ENCODE assay signal across 27 cellular contexts in genomic region chrX:45449982-45450381, GRCh38.
DNase-seq lines count a peak whose midpoint lies in the region; ATAC-seq, FAIRE-seq and TF ChIP-seq lines count a peak whose summit lies in the region.
"Had no signal": no experiment of that assay in that cellular context is flagged by ENCODE, and none has a peak within 500 bp of the region (broad histone marks: within the 10 kb centered on the region; RNA-seq: fewer than 3 reads in every experiment).

No MANE protein-coding gene starts in this region.

- no peak overlapping the region for H2AFZ ChIP-seq in keratinocyte (ENCODE audit: control insufficient read depth, low read length)
- no peak overlapping the region for H2AFZ ChIP-seq in MM.1S (ENCODE audit: low read length)
- H2AFZ ChIP-seq: neural progenitor cell had no signal

- H3K9ac ChIP-seq in keratinocyte (ENCODE audit: control insufficient read depth, extremely low read depth, insufficient read depth, low read length) (no peak overlapping the region), MM.1S (ENCODE audit: low read length) (no peak overlapping the region)
- H3K9ac ChIP-seq: neural progenitor cell had no signal

- no peaks in the 10 kb centered on the region for H3K36me3 Mint-ChIP-seq in CD14-positive monocyte
- H3K36me3 Mint-ChIP-seq: neural progenitor cell had no signal

- peaks cover 30% of the 10 kb centered on the region for H3K4me1 ChIP-seq in keratinocyte (ENCODE audit: control insufficient read depth, extremely low read depth, insufficient read depth, low read length)
- H3K4me1 ChIP-seq in MM.1S (ENCODE audit: low read length) = no peaks in the 10 kb centered on the region
- H3K4me1 ChIP-seq: heart left ventricle, psoas muscle, upper lobe of left lung had no signal

- ATAC-seq in GM21526 (IDR thresholded peaks at IDR 0.05; ENCODE audit: low FRiP score, unreplicated experiment) = no peak
- ATAC-seq: activated CD8-positive, alpha-beta T cell treated with anti-CD3 and anti-CD28 coated beads, Interleukin-2, amount 10 ng/mL, durations not matched to agents 7 days and 5 days; activated T-cell treated with anti-CD3 and anti-CD28 coated beads, Interleukin-2, amount 50 U/mL, for 4 hours; effector memory CD8-positive, alpha-beta T cell; heart left ventricle; left ventricle myocardium superior; psoas muscle had no signal

- FAIRE-seq in keratinocyte (lab: Jason Lieb, UNC) = peak; percentile 60
- FAIRE-seq: colon had no signal

- H3K9me1 ChIP-seq in keratinocyte (ENCODE audit: control insufficient read depth, extremely low read depth, insufficient read depth, low read length) = no peaks in the 10 kb centered on the region

- dilution Hi-C loops in keratinocyte (cut with MboI; ENCODE audit: extremely low pct_ligation_motif_present, low sequenced_read_pairs) = no loop called here

- H3K27me3 ChIP-seq in keratinocyte (ENCODE audit: control insufficient read depth, extremely low read depth, insufficient read depth, low read length) = no peaks in the 10 kb centered on the region
- no peaks in the 10 kb centered on the region for H3K27me3 ChIP-seq in MM.1S (replicated peaks; ENCODE audit: insufficient read depth, low read length)
- H3K27me3 ChIP-seq: neural progenitor cell, upper lobe of left lung had no signal

- H3K4me3 ChIP-seq in keratinocyte (ENCODE audit: control insufficient read depth in 2 of 3, extremely low read depth in 1 of 3, insufficient read depth in 2 of 3, low read depth in 1 of 3, low read length in 3 of 3) (no peak overlapping the region), MM.1S (ENCODE audit: low read length) (no peak overlapping the region)
- H3K4me3 ChIP-seq: heart left ventricle, neural progenitor cell, psoas muscle, smooth muscle cell, upper lobe of left lung had no signal

- peaks cover 0 to 3% (median 0%) of the 10 kb centered on the region in 7 donors for H3K9me3 Mint-ChIP-seq in CD14-positive monocyte
- H3K9me3 Mint-ChIP-seq: activated naive CD4-positive, alpha-beta T cell treated with anti-CD3 and anti-CD28 coated beads for 36 hours; activated T-cell treated with anti-CD3 and anti-CD28 coated beads, Interleukin-2, amount 50 U/mL, for 4 hours; effector memory CD8-positive, alpha-beta T cell; stimulated activated naive CD8-positive, alpha-beta T cell treated with anti-CD3 and anti-CD28 coated beads, Interleukin-15, Interleukin-2, amounts not matched to agents 100 ng/mL and 50 ng/mL, for 24 hours had no signal

- H4K20me1 ChIP-seq in keratinocyte (ENCODE audit: control insufficient read depth, extremely low read depth, insufficient read depth, low read length) (no peaks in the 10 kb centered on the region), MM.1S (ENCODE audit: insufficient read depth, low read length) (no peaks in the 10 kb centered on the region)

- intact Hi-C loops in CD14-positive monocyte (cut with micrococcal nuclease) = no loop called here

- peaks cover 17% of the 10 kb centered on the region for H3K4me1 Mint-ChIP-seq in CD14-positive monocyte

- H3K4me3 Mint-ChIP-seq in CD14-positive monocyte = no peak overlapping the region
- H3K4me3 Mint-ChIP-seq: activated CD8-positive, alpha-beta T cell treated with anti-CD3 and anti-CD28 coated beads, Interleukin-2, amount 10 ng/mL, durations not matched to agents 7 days and 5 days; activated naive CD4-positive, alpha-beta T cell treated with anti-CD3 and anti-CD28 coated beads for 36 hours; activated T-cell treated with anti-CD3 and anti-CD28 coated beads, Interleukin-2, amount 50 U/mL, for 4 hours; effector memory CD8-positive, alpha-beta T cell; neural progenitor cell; stimulated activated naive CD8-positive, alpha-beta T cell treated with anti-CD3 and anti-CD28 coated beads, Interleukin-15, Interleukin-2, amounts not matched to agents 100 ng/mL and 50 ng/mL, for 24 hours had no signal

- no peak overlapping the region for H3K27ac Mint-ChIP-seq in CD14-positive monocyte
- H3K27ac Mint-ChIP-seq: activated CD8-positive, alpha-beta T cell treated with anti-CD3 and anti-CD28 coated beads, Interleukin-2, amount 10 ng/mL, durations not matched to agents 7 days and 5 days; activated naive CD4-positive, alpha-beta T cell treated with anti-CD3 and anti-CD28 coated beads for 36 hours; effector memory CD8-positive, alpha-beta T cell; neural progenitor cell; stimulated activated naive CD8-positive, alpha-beta T cell treated with anti-CD3 and anti-CD28 coated beads, Interleukin-15, Interleukin-2, amounts not matched to agents 100 ng/mL and 50 ng/mL, for 24 hours had no signal

- no peaks in the 10 kb centered on the region for H3F3A ChIP-seq in MM.1S (ENCODE audit: insufficient read depth, low read length)

- H3K4me2 ChIP-seq in keratinocyte (ENCODE audit: control insufficient read depth, extremely low read depth, insufficient read depth, low read depth, low read length) (peak overlapping the region; percentile 9), MM.1S (ENCODE audit: low read depth, low read length) (no peak overlapping the region)
- H3K4me2 ChIP-seq: neural progenitor cell, smooth muscle cell had no signal

- peaks cover 0 to 6% (median 2%) of the 10 kb centered on the region in 3 donors for H3K27me3 Mint-ChIP-seq in CD14-positive monocyte (ENCODE audit: low read depth in 3 of 3)
- H3K27me3 Mint-ChIP-seq: effector memory CD8-positive, alpha-beta T cell had no signal

- H3K27ac ChIP-seq in keratinocyte (ENCODE audit: control insufficient read depth, insufficient read depth, low read length) (no peak overlapping the region), MM.1S (ENCODE audit: low read length) (no peak overlapping the region)
- H3K27ac ChIP-seq: heart left ventricle, HL-60, neural progenitor cell, psoas muscle, upper lobe of left lung had no signal

- H3K9me2 ChIP-seq in MM.1S (replicated peaks; ENCODE audit: insufficient read depth, low read length) = no peaks in the 10 kb centered on the region

- TF ChIP-seq CTCF in keratinocyte (optimal IDR thresholded peaks at IDR 0.05 in 1 of 3, IDR thresholded peaks at IDR 0.05 in 1 of 3, conservative IDR thresholded peaks at IDR 0.05 in 1 of 3; ENCODE audit: extremely low read depth in 1 of 3, insufficient read depth in 2 of 3, low read length in 3 of 3) = no peak
- TF ChIP-seq CTCF in MM.1S (IDR thresholded peaks at IDR 0.05; ENCODE audit: low read length) = no peak
- no peak for TF ChIP-seq CTCF in CD14-positive monocyte (IDR thresholded peaks at IDR 0.05)

- H3K36me3 ChIP-seq in keratinocyte (ENCODE audit: control insufficient read depth in 2 of 2, extremely low read depth in 1 of 2, insufficient read depth in 2 of 2, low read length in 2 of 2) = no peaks in the 10 kb centered on the region
- no peaks in the 10 kb centered on the region for H3K36me3 ChIP-seq in MM.1S (replicated peaks; ENCODE audit: insufficient read depth, low read length)
- H3K36me3 ChIP-seq: heart left ventricle, neural progenitor cell, upper lobe of left lung had no signal

- H3K79me2 ChIP-seq in keratinocyte (ENCODE audit: control insufficient read depth, insufficient read depth, low read length) (no peaks in the 10 kb centered on the region), MM.1S (ENCODE audit: low read length) (no peaks in the 10 kb centered on the region)

- H3K9me3 ChIP-seq in keratinocyte (ENCODE audit: control insufficient read depth, low read depth, low read length) (no peaks in the 10 kb centered on the region), MM.1S (replicated peaks; ENCODE audit: insufficient read depth, low read length) (no peaks in the 10 kb centered on the region)
- H3K9me3 ChIP-seq: heart left ventricle, psoas muscle, upper lobe of left lung had no signal

- DNase-seq in DMS53 treated with DMSO at 0.1 percent for 48 hours (lab: John Stamatoyannopoulos, UW; ENCODE audit: unreplicated experiment) (peak; percentile 49), LoVo (ENCODE audit: low spot score) (peak; percentile 74), astrocyte of the hippocampus (ENCODE audit: low read depth, low spot score) (peak; percentile 44), keratinocyte (ENCODE audit: low read depth, low spot score) (peak; percentile 53), DMS79 treated with DMSO at 0.1 percent for 48 hours (lab: John Stamatoyannopoulos, UW) (no peak), MM.1S (no peak), CD14-positive monocyte (ENCODE audit: low spot score) (no peak)
- DNase-seq: activated CD4-positive, CD25-positive, alpha-beta regulatory T cell treated with anti-CD3 and anti-CD28 coated beads, Interleukin-2, amount 50 U/mL, for 72 hours; activated CD8-positive, alpha-beta T cell treated with anti-CD3 and anti-CD28 coated beads, Interleukin-2, amount 10 ng/mL, durations not matched to agents 7 days and 5 days; activated naive CD4-positive, alpha-beta T cell treated with anti-CD3 and anti-CD28 coated beads for 36 hours; activated T-cell treated with anti-CD3 and anti-CD28 coated beads, Interleukin-2, amount 50 U/mL, for 4 hours; anterior cingulate cortex; effector memory CD8-positive, alpha-beta T cell; GDM1; heart left ventricle; left ventricle myocardium superior; NCI-H1694 treated with DMSO at 0.1 percent for 48 hours; NCI-H510A treated with DMSO at 0.1 percent for 48 hours; psoas muscle; stimulated activated CD4-positive, alpha-beta T cell treated with anti-CD3 and anti-CD28 coated beads, Interleukin-2, amount 100 ng/mL, for 48 hours; upper lobe of left lung had no signal

Comparison
In these comparisons a context has a peak if more than half of its experiments do, and no peak if none do; other contexts are left out.
1. DNase-seq: peak in DMS53 treated with DMSO at 0.1 percent for 48 hours (single experiment), LoVo (single experiment), astrocyte of the hippocampus (single experiment) and keratinocyte (single experiment); none in DMS79 treated with DMSO at 0.1 percent for 48 hours (single experiment), MM.1S (single experiment) and CD14-positive monocyte (single experiment).